In the genomic region with DNA sequence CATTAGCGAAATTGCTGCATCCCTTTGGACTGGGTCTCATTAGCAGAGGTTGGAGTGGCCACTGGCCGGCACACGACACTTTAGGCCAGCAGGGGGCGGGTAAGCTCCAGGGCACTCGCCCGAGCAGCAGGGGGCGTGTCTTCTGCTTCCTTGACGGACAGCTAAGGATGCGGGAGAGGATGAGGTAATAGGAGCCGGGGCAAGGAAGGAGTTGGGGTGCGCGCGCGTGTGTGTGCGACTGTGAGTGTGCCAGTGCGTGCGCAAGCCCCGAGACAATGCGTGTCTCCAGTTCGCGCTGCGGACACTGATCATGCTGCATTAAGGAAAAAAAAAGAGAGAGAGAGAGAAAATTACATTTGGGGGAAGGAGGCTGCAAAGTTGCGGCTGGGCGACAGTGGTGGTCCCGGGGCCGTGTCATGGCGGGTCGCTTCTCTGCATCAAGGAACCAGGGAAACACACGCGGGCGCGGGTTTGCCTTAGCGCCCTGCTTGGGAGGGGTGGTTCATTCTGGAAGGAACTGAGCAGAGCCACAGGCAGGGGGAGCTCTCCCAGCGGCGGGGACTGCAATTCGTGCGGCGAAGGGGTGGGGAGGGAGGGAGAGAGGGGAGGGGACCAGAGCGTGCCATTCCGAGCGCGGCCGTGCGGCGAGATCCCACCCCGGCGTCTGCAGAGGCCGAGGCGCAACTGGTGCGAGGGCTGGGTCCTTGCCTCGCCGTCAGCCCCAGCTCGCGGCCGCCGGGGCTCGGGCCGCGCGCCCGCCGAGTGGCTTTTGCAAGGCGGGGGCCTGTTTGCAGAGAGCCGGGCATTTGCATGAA, we compare ENCODE assay signal across 1 cellular context.
TF ChIP-seq lines count a peak whose summit lies in the region.

Gene DTX4, plus strand, starts transcription at position 625 of the 815 bp plus-strand sequence. CDS start 464 bp downstream, outside the sequence.

TF ChIP-seq in GM12878, 131 proteins besides CTCF, POLR2A, EP300 and RAD21 (continued from another document and continues in another):
- no peak for TF ChIP-seq STAT3 (IDR thresholded peaks at IDR 0.05; ENCODE audit: low read depth, low read length)
- TF ChIP-seq GABPA (IDR thresholded peaks at IDR 0.05; ENCODE audit: low read depth), result no peak
- no peak for TF ChIP-seq BCL11A (IDR thresholded peaks at IDR 0.05; ENCODE audit: low read depth, low read length)
- no peak for TF ChIP-seq WRNIP1 (IDR thresholded peaks at IDR 0.05; ENCODE audit: borderline replicate concordance, low read depth, low read length)
- TF ChIP-seq MEF2B (IDR thresholded peaks at IDR 0.05; ENCODE audit: partially characterized antibody, poor library complexity, severe bottlenecking), result peak; percentile 20
- TF ChIP-seq JUND (IDR thresholded peaks at IDR 0.05; ENCODE audit: low read depth, low read length), result no peak
- TF ChIP-seq, protein P1, sequence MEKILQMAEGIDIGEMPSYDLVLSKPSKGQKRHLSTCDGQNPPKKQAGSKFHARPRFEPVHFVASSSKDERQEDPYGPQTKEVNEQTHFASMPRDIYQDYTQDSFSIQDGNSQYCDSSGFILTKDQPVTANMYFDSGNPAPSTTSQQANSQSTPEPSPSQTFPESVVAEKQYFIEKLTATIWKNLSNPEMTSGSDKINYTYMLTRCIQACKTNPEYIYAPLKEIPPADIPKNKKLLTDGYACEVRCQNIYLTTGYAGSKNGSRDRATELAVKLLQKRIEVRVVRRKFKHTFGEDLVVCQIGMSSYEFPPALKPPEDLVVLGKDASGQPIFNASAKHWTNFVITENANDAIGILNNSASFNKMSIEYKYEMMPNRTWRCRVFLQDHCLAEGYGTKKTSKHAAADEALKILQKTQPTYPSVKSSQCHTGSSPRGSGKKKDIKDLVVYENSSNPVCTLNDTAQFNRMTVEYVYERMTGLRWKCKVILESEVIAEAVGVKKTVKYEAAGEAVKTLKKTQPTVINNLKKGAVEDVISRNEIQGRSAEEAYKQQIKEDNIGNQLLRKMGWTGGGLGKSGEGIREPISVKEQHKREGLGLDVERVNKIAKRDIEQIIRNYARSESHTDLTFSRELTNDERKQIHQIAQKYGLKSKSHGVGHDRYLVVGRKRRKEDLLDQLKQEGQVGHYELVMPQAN (conservative IDR thresholded peaks at IDR 0.05), result 0 out of 2 replicates have a peak, but pooled peaks have one; percentile 53
- TF ChIP-seq RELA (IDR thresholded peaks at IDR 0.05; ENCODE audit: borderline replicate concordance, partially characterized antibody), result no peak
- no peak for TF ChIP-seq HDAC6 (IDR thresholded peaks at IDR 0.05; ENCODE audit: unreplicated experiment)
- peak; percentile 76; the same call in 1 of the 2 replicates for TF ChIP-seq PML (IDR thresholded peaks at IDR 0.05; ENCODE audit: low read length)
- no peak; the same call in 1 of the 2 replicates for TF ChIP-seq MTA3 (IDR thresholded peaks at IDR 0.05; ENCODE audit: borderline replicate concordance, low read length)
- peak; percentile 62 for TF ChIP-seq SMARCA5 (IDR thresholded peaks at IDR 0.05)
- 0 out of 2 replicates have a peak, but pooled peaks have one; percentile 34 for TF ChIP-seq TCF3 (IDR thresholded peaks at IDR 0.05; ENCODE audit: borderline replicate concordance, insufficient read depth, low read depth, low read length)
- 0 out of 2 replicates have a peak, but pooled peaks have one; percentile 19 for TF ChIP-seq MEF2A (IDR thresholded peaks at IDR 0.05; ENCODE audit: insufficient read depth, low read depth, low read length)
- TF ChIP-seq NFXL1 (IDR thresholded peaks at IDR 0.05; ENCODE audit: borderline replicate concordance), result no peak
- TF ChIP-seq TARDBP (IDR thresholded peaks at IDR 0.05; ENCODE audit: borderline replicate concordance), result peak; percentile 48; the same call in 1 of the 2 replicates
- TF ChIP-seq FOS (IDR thresholded peaks at IDR 0.05; ENCODE audit: borderline replicate concordance, extremely low read depth, insufficient read length), result no peak
- no peak for TF ChIP-seq E4F1 (IDR thresholded peaks at IDR 0.05; ENCODE audit: borderline replicate concordance, partially characterized antibody)
- peak; percentile 43 for TF ChIP-seq SMAD1 (IDR thresholded peaks at IDR 0.05; ENCODE audit: low read depth, partially characterized antibody)
- TF ChIP-seq EZH2 (IDR thresholded peaks at IDR 0.05; ENCODE audit: borderline replicate concordance, control insufficient read depth, low read depth, low read length), result no peak
- TF ChIP-seq ZNF384 (IDR thresholded peaks at IDR 0.05; ENCODE audit: borderline replicate concordance, low read depth, low read length), result no peak
- TF ChIP-seq, protein P2, sequence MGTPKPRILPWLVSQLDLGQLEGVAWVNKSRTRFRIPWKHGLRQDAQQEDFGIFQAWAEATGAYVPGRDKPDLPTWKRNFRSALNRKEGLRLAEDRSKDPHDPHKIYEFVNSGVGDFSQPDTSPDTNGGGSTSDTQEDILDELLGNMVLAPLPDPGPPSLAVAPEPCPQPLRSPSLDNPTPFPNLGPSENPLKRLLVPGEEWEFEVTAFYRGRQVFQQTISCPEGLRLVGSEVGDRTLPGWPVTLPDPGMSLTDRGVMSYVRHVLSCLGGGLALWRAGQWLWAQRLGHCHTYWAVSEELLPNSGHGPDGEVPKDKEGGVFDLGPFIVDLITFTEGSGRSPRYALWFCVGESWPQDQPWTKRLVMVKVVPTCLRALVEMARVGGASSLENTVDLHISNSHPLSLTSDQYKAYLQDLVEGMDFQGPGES (IDR thresholded peaks at IDR 0.05), result no peak
- no peak for TF ChIP-seq IRF4 (IDR thresholded peaks at IDR 0.05; ENCODE audit: low read depth, low read length)
- TF ChIP-seq ELK1 (IDR thresholded peaks at IDR 0.05; ENCODE audit: low read depth, low read length), result no peak
- TF ChIP-seq EGR1 (IDR thresholded peaks at IDR 0.05; ENCODE audit: borderline replicate concordance in 1 of 2, low read depth in 2 of 2, low read length in 2 of 2), result peak in 1 of 2 experiments; percentile 32; a peak in 1 of 3 replicates
- peak; percentile 44 for TF ChIP-seq E2F8 (IDR thresholded peaks at IDR 0.05; ENCODE audit: low read depth, partially characterized antibody)
- 0 out of 2 replicates have a peak, but pooled peaks have one; percentile 13 for TF ChIP-seq ZNF24 (IDR thresholded peaks at IDR 0.05)
- TF ChIP-seq CBX5 (IDR thresholded peaks at IDR 0.05; ENCODE audit: low read depth), result peak; percentile 85; the same call in 1 of the 2 replicates
- TF ChIP-seq ZNF217 (IDR thresholded peaks at IDR 0.05), result no peak
- TF ChIP-seq STAT1 (conservative IDR thresholded peaks at IDR 0.05), result peak; percentile 84; the same call in 1 of the 2 replicates
- TF ChIP-seq MYB (IDR thresholded peaks at IDR 0.05; ENCODE audit: borderline replicate concordance, low read depth, low read length), result no peak
- no peak for TF ChIP-seq RFX5 (IDR thresholded peaks at IDR 0.05; ENCODE audit: low read depth, low read length)
- TF ChIP-seq NBN (IDR thresholded peaks at IDR 0.05), result peak; percentile 98
- no peak for TF ChIP-seq ZBTB11 (CRISPR knock-in tag; IDR thresholded peaks at IDR 0.05)
- TF ChIP-seq, protein P3, sequence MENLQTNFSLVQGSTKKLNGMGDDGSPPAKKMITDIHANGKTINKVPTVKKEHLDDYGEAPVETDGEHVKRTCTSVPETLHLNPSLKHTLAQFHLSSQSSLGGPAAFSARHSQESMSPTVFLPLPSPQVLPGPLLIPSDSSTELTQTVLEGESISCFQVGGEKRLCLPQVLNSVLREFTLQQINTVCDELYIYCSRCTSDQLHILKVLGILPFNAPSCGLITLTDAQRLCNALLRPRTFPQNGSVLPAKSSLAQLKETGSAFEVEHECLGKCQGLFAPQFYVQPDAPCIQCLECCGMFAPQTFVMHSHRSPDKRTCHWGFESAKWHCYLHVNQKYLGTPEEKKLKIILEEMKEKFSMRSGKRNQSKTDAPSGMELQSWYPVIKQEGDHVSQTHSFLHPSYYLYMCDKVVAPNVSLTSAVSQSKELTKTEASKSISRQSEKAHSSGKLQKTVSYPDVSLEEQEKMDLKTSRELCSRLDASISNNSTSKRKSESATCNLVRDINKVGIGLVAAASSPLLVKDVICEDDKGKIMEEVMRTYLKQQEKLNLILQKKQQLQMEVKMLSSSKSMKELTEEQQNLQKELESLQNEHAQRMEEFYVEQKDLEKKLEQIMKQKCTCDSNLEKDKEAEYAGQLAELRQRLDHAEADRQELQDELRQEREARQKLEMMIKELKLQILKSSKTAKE (IDR thresholded peaks at IDR 0.05; ENCODE audit: low read depth, poor library complexity, severe bottlenecking), result no peak
- peak; percentile 76 for TF ChIP-seq YY1 (IDR thresholded peaks at IDR 0.05; ENCODE audit: low read depth, low read length)
- TF ChIP-seq EED (IDR thresholded peaks at IDR 0.05; ENCODE audit: low read depth), result peak; percentile 8; the same call in 1 of the 2 replicates
- TF ChIP-seq NR2C1 (IDR thresholded peaks at IDR 0.05), result no peak
- TF ChIP-seq SREBF1 (IDR thresholded peaks at IDR 0.05; ENCODE audit: low read length), result no peak
- TF ChIP-seq CREB1 (IDR thresholded peaks at IDR 0.05; ENCODE audit: low read depth), result peak; percentile 57
- TF ChIP-seq RCOR1 (conservative IDR thresholded peaks at IDR 0.05; ENCODE audit: low read depth, low read length), result no peak
- no peak for TF ChIP-seq MTA2 (IDR thresholded peaks at IDR 0.05; ENCODE audit: low read depth)
- TF ChIP-seq KAT2A (conservative IDR thresholded peaks at IDR 0.05; ENCODE audit: control insufficient read depth, low read depth, low read length), result no peak
- TF ChIP-seq JUNB (IDR thresholded peaks at IDR 0.05), result peak; percentile 34; the same call in 1 of the 2 replicates
- no peak for TF ChIP-seq ESRRA (IDR thresholded peaks at IDR 0.05; ENCODE audit: low read length)
